1 cellular context compared by ENCODE assay signal in genomic region chr1:184953600-184954219, GRCh38.
TF ChIP-seq lines count a peak whose summit lies in the region.

No MANE protein-coding gene starts in this region.

TF ChIP-seq in IMR-90, 13 proteins besides CTCF, POLR2A, EP300 and RAD21:
- TF ChIP-seq NFE2L2 (IDR thresholded peaks at IDR 0.05; ENCODE audit: low read depth, low read length) (0 out of 2 replicates have a peak, but pooled peaks have one; percentile 8), FOS (IDR thresholded peaks at IDR 0.05; ENCODE audit: low read depth, low read length) (no peak), MAFK (IDR thresholded peaks at IDR 0.05; ENCODE audit: low read depth, low read length) (peak; percentile 52; the same call in 1 of the 2 replicates), BHLHE40 (IDR thresholded peaks at IDR 0.05; ENCODE audit: low read depth, low read length) (peak; percentile 37; the same call in 1 of the 2 replicates), CEBPB (IDR thresholded peaks at IDR 0.05; ENCODE audit: low read depth, low read length) (no peak)
